Comparison of ENCODE assay signal across 9 cellular contexts in the genomic region with DNA sequence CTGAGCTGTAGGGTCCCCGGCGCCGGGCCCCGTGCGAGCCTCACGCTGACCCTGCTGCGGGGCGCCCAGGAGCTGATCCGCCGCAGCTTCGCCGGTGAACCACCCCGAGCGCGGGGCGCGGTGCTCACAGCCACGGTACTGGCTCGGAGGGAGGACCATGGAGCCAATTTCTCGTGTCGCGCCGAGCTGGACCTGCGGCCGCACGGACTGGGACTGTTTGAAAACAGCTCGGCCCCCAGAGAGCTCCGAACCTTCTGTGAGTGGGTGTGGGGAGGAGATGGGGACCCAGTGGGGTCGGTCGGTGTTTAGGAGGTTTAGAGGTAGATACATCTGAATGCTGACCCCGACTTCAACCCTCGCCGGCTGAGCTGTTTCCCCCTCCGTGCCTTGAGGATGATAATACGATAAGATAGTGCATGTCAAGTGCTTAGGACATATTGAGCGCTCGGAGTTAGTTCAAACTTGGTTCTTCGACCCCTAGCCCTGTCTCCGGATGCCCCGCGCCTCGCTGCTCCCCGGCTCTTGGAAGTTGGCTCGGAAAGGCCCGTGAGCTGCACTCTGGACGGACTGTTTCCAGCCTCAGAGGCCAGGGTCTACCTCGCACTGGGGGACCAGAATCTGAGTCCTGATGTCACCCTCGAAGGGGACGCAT. TPM values are rescaled to one million over a fixed set of nuclear protein-coding genes. Genes with fewer than 3 reads are reported as not detected.
DNase-seq lines count a peak whose midpoint lies in the region; ATAC-seq and TF ChIP-seq lines count a peak whose summit lies in the region.
"Had no signal": no experiment of that assay in that cellular context is flagged by ENCODE, and none has a peak within 500 bp of the region (broad histone marks: within the 10 kb centered on the region; RNA-seq: fewer than 3 reads in every experiment).

No MANE protein-coding gene starts in this region.

- H3K9me3 Mint-ChIP-seq in activated T-cell treated with anti-CD3 and anti-CD28 coated beads, Interleukin-2, amount 50 U/mL, for 4 hours, result no peaks in the 10 kb centered on the region
- no peaks in the 10 kb centered on the region for H3K9me3 Mint-ChIP-seq in activated naive CD8-positive, alpha-beta T cell treated with anti-CD3 and anti-CD28 coated beads for 36 hours

- 0% methylated on average over 6 of the region's 49 CpGs for WGBS in right lobe of liver (ENCODE audit: insufficient coverage, low coverage, low lambda C conversion rate, missing lambda C conversion rate)
- WGBS in transverse colon (ENCODE audit: low coverage in 1 of 2), 2 donors, result 3 to 10% methylated on average over 11 to 41 of the region's 49 CpGs

- no peak for TF ChIP-seq POLR2A in right lobe of liver (IDR thresholded peaks at IDR 0.05)
- TF ChIP-seq POLR2A in transverse colon (IDR thresholded peaks at IDR 0.05), result no peak

- H3K4me3 ChIP-seq in right lobe of liver (peak overlapping the region; percentile 11 to 36 (median 15)), transverse colon (peak overlapping the region; percentile 2 to 41 (median 22))

- H3K4me1 Mint-ChIP-seq in activated T-cell treated with anti-CD3 and anti-CD28 coated beads, Interleukin-2, amount 50 U/mL, for 4 hours (ENCODE audit: low read depth), result peaks cover 76% of the 10 kb centered on the region
- H3K4me1 Mint-ChIP-seq in activated naive CD8-positive, alpha-beta T cell treated with anti-CD3 and anti-CD28 coated beads for 36 hours, result peaks cover 51% of the 10 kb centered on the region

- no peaks in the 10 kb centered on the region for H3K36me3 ChIP-seq in right lobe of liver
- H3K36me3 ChIP-seq in transverse colon, result no peaks in the 10 kb centered on the region

- H3K27me3 Mint-ChIP-seq in activated T-cell treated with anti-CD3 and anti-CD28 coated beads, Interleukin-2, amount 50 U/mL, for 4 hours (ENCODE audit: low read depth), result peaks cover 76% of the 10 kb centered on the region
- H3K27me3 Mint-ChIP-seq in activated naive CD8-positive, alpha-beta T cell treated with anti-CD3 and anti-CD28 coated beads for 36 hours, result peaks cover 92% of the 10 kb centered on the region

- peak; percentile 0 to 2 for ATAC-seq in activated T-cell treated with anti-CD3 and anti-CD28 coated beads, Interleukin-2, amount 50 U/mL, for 4 hours
- ATAC-seq in right lobe of liver (peak in 2 of 4 donors; percentile 1 to 2), GM21737 (IDR thresholded peaks at IDR 0.05; ENCODE audit: unreplicated experiment) (no peak)

- DNase-seq in activated T-cell treated with anti-CD3 and anti-CD28 coated beads, Interleukin-2, amount 50 U/mL, for 4 hours, result no peak
- DNase-seq in activated T-cell treated with anti-CD3 and anti-CD28 coated beads, Interleukin-2, amount 50 U/mL, for 1 hour, result no peak
- DNase-seq in activated naive CD8-positive, alpha-beta T cell treated with anti-CD3 and anti-CD28 coated beads for 36 hours, result no peak
- DNase-seq in right lobe of liver (no peak), transverse colon (no peak), NCI-H345 treated with DMSO at 0.1 percent for 48 hours (lab: John Stamatoyannopoulos, UW; ENCODE audit: unreplicated experiment) (no peak), AG08396 (ENCODE audit: low spot score) (no peak)
- DNase-seq: NCI-H446 treated with DMSO at 0.1 percent for 48 hours had no signal

- peak overlapping the region; percentile 79 for H3K4me3 Mint-ChIP-seq in activated T-cell treated with anti-CD3 and anti-CD28 coated beads, Interleukin-2, amount 50 U/mL, for 4 hours
- peak overlapping the region; percentile 63 for H3K4me3 Mint-ChIP-seq in activated naive CD8-positive, alpha-beta T cell treated with anti-CD3 and anti-CD28 coated beads for 36 hours

- no peak for TF ChIP-seq EP300 in transverse colon (IDR thresholded peaks at IDR 0.05; ENCODE audit: low read depth)

- TF ChIP-seq CTCF in right lobe of liver (IDR thresholded peaks at IDR 0.05) (no peak), transverse colon (IDR thresholded peaks at IDR 0.05) (no peak)

- H3K27me3 ChIP-seq in right lobe of liver, result peaks cover 15 to 34% of the 10 kb centered on the region in 2 donors
- peaks cover 100% of the 10 kb centered on the region for H3K27me3 ChIP-seq in transverse colon

- in situ Hi-C loops in transverse colon (cut with MboI; ENCODE audit: low pct_ligation_motif_present in 1 of 4, low pct_unique_long_range_greater_than_20kb in 1 of 4, low sequenced_read_pairs in 3 of 4), result no loop called here

- H3K27ac Mint-ChIP-seq in activated naive CD8-positive, alpha-beta T cell treated with anti-CD3 and anti-CD28 coated beads for 36 hours, result no peak overlapping the region

- no peaks in the 10 kb centered on the region for H3K9me3 ChIP-seq in right lobe of liver
- no peaks in the 10 kb centered on the region for H3K9me3 ChIP-seq in transverse colon

- intact Hi-C loops in right lobe of liver (cut with DNase I) (no loop called here), transverse colon (cut with DNase I; ENCODE audit: low total_unique reads) (no loop called here)

- no peaks in the 10 kb centered on the region for H3K36me3 Mint-ChIP-seq in activated T-cell treated with anti-CD3 and anti-CD28 coated beads, Interleukin-2, amount 50 U/mL, for 4 hours (ENCODE audit: insufficient read depth)
- peaks cover 2% of the 10 kb centered on the region for H3K36me3 Mint-ChIP-seq in activated naive CD8-positive, alpha-beta T cell treated with anti-CD3 and anti-CD28 coated beads for 36 hours

- H3K27ac ChIP-seq in right lobe of liver (no peak overlapping the region), transverse colon (peak overlapping the region in 2 of 4 donors; percentile 11 to 18)

- peaks cover 0 to 49% (median 6%) of the 10 kb centered on the region in 4 donors for H3K4me1 ChIP-seq in right lobe of liver
- peaks cover 47 to 80% (median 73%) of the 10 kb centered on the region in 4 donors for H3K4me1 ChIP-seq in transverse colon

RNA-seq across cellular contexts. Expression of a gene that starts 1.9 kb away (rescaled TPM):
- total RNA-seq in activated T-cell treated with anti-CD3 and anti-CD28 coated beads, Interleukin-2, amount 50 U/mL, for 4 hours, result 1 to 10 TPM; 3.1 to 4.3 (median 3.1) TPM
- 1 to 10 TPM in 1 of 2 experiments, under 1 TPM in 1; 0.95 to 1.0 TPM for total RNA-seq in activated naive CD8-positive, alpha-beta T cell treated with anti-CD3 and anti-CD28 coated beads for 36 hours
- total RNA-seq in right lobe of liver (under 1 TPM in 3 of 6 experiments, not detected in 3; 0.06 to 0.27 (median 0.24) TPM), transverse colon (under 1 TPM in 2 of 4 donors, not detected in 2; 0.27 to 0.48 TPM)

RNA-seq across cellular contexts. Expression of a gene that starts 4.9 kb away (rescaled TPM):
- total RNA-seq in activated T-cell treated with anti-CD3 and anti-CD28 coated beads, Interleukin-2, amount 50 U/mL, for 4 hours, result under 1 TPM; 0.27 to 0.53 (median 0.38) TPM
- total RNA-seq in activated naive CD8-positive, alpha-beta T cell treated with anti-CD3 and anti-CD28 coated beads for 36 hours, result under 1 TPM; 0.25 to 0.38 TPM
- 1 to 10 TPM in 1 of 6 experiments, under 1 TPM in 2, not detected in 3; 0.62 to 1.6 (median 0.80) TPM for total RNA-seq in right lobe of liver
- under 1 TPM in 2 of 4 donors, not detected in 2; 0.48 to 0.55 TPM for total RNA-seq in transverse colon

RNA-seq across cellular contexts. Expression of a gene that starts 17.9 kb away (rescaled TPM):
- total RNA-seq in activated T-cell treated with anti-CD3 and anti-CD28 coated beads, Interleukin-2, amount 50 U/mL, for 4 hours, result 10 to 100 TPM in 1 of 3 donors, 1 to 10 TPM in 2; 6.9 to 10.1 (median 9.3) TPM
- total RNA-seq in activated naive CD8-positive, alpha-beta T cell treated with anti-CD3 and anti-CD28 coated beads for 36 hours, result 1 to 10 TPM; 3.4 to 4.0 TPM
- 1 to 10 TPM in 5 of 6 experiments, under 1 TPM in 1; 0.62 to 4.4 (median 1.5) TPM for total RNA-seq in right lobe of liver
- total RNA-seq in transverse colon, result 1 to 10 TPM; 1.9 to 8.2 (median 3.8) TPM

RNA-seq across cellular contexts. Expression of a gene that starts 20.8 kb away (rescaled TPM):
- 10 to 100 TPM; 25.6 to 48.5 (median 39.5) TPM for total RNA-seq in activated T-cell treated with anti-CD3 and anti-CD28 coated beads, Interleukin-2, amount 50 U/mL, for 4 hours
- 10 to 100 TPM; 33.2 to 33.6 TPM for total RNA-seq in activated naive CD8-positive, alpha-beta T cell treated with anti-CD3 and anti-CD28 coated beads for 36 hours
- 100 to 1,000 TPM in 1 of 6 experiments, 10 to 100 TPM in 4, 1 to 10 TPM in 1; 4.6 to 186 (median 38.5) TPM for total RNA-seq in right lobe of liver
- total RNA-seq in transverse colon, result 10 to 100 TPM in 1 of 4 donors, 1 to 10 TPM in 3; 6.4 to 26.6 (median 7.7) TPM

RNA-seq across cellular contexts. Expression of a gene that starts 24.1 kb away (rescaled TPM):
- 10 to 100 TPM; 32.5 to 43.0 (median 38.3) TPM for total RNA-seq in activated T-cell treated with anti-CD3 and anti-CD28 coated beads, Interleukin-2, amount 50 U/mL, for 4 hours
- total RNA-seq in activated naive CD8-positive, alpha-beta T cell treated with anti-CD3 and anti-CD28 coated beads for 36 hours, result 10 to 100 TPM; 18.3 to 19.6 TPM
- total RNA-seq in right lobe of liver, result 10 to 100 TPM in 4 of 6 experiments, 1 to 10 TPM in 2; 8.9 to 17.1 (median 10.7) TPM
- total RNA-seq in transverse colon, result 10 to 100 TPM in 1 of 4 donors, 1 to 10 TPM in 2, not detected in 1; 6.1 to 28.9 (median 8.4) TPM
